26 cellular contexts compared by ENCODE assay signal in the genomic region with DNA sequence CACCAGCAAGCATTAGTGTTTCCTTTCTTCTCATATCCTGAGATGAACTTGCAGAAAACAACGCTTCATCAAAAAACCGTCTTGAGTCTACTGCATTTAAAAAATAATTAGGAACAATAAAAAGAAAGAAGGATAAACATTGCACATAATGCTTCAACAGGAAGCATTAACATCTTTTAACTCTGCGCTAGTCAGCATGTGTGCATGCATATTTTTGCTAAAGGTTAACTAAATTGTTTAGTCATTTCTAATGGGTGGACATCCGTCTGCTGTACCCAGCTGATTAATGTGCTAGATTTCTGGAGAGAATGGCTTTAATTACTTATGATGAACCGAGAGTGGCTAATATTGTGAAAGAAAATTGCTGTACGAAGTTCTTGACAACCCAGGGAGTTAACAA.
DNase-seq lines count a peak whose midpoint lies in the region; ATAC-seq and TF ChIP-seq lines count a peak whose summit lies in the region.
"Had no signal": no experiment of that assay in that cellular context is flagged by ENCODE, and none has a peak within 500 bp of the region (broad histone marks: within the 10 kb centered on the region; RNA-seq: fewer than 3 reads in every experiment).

No MANE protein-coding gene starts in this region.

- H3K4me3 Mint-ChIP-seq in type B pancreatic cell, result no peak overlapping the region
- H3K4me3 Mint-ChIP-seq: IgD-negative memory B cell, neural crest cell had no signal

- no peak overlapping the region for H3K4me3 ChIP-seq in foreskin fibroblast (ENCODE audit: low read depth in 1 of 2, low read length in 2 of 2)
- H3K4me3 ChIP-seq: cardiac muscle cell, dorsolateral prefrontal cortex, left ventricle myocardium inferior, Peyer's patch, prostate gland, skin epidermis, tibial artery had no signal

- peak; percentile 70 for ATAC-seq in SK-N-SH treated with all-trans-retinoic acid at 6 μM for 48 hours
- no peak for ATAC-seq in GM21825 (IDR thresholded peaks at IDR 0.05; ENCODE audit: unreplicated experiment)
- ATAC-seq: esophagus mucosa had no signal

- H3K9me3 Mint-ChIP-seq in type B pancreatic cell, result no peaks in the 10 kb centered on the region
- H3K9me3 Mint-ChIP-seq: IgD-negative memory B cell, neural crest cell had no signal

- H3K36me3 Mint-ChIP-seq in type B pancreatic cell, result no peaks in the 10 kb centered on the region
- H3K36me3 Mint-ChIP-seq: IgD-negative memory B cell had no signal

- H3K4me1 Mint-ChIP-seq in type B pancreatic cell (ENCODE audit: unreplicated experiment), result peaks cover 35% of the 10 kb centered on the region
- H3K4me1 Mint-ChIP-seq: IgD-negative memory B cell had no signal

- peak overlapping the region; percentile 10 for H3K27ac Mint-ChIP-seq in type B pancreatic cell
- H3K27ac Mint-ChIP-seq: IgD-negative memory B cell had no signal

- H3K27me3 Mint-ChIP-seq in type B pancreatic cell, result no peaks in the 10 kb centered on the region

- DNase-seq in GM04503 (ENCODE audit: low read depth), result peak; percentile 19
- DNase-seq in foreskin fibroblast, result peak; percentile 4 to 48
- no peak for DNase-seq in type B pancreatic cell (ENCODE audit: extremely low spot score, unreplicated experiment)
- no peak for DNase-seq in NCI-H1105 (lab: John Stamatoyannopoulos, UW)
- DNase-seq in NCI-H345 (lab: John Stamatoyannopoulos, UW), result no peak
- DNase-seq: activated CD4-positive, alpha-beta T cell treated with anti-CD3 and anti-CD28 coated beads, Interleukin-2, amount 50 U/mL, for 4 hours; activated gamma-delta T cell treated with Interleukin-2 at 50 U/mL for 16 hours; activated T-cell treated with anti-CD3 and anti-CD28 coated beads for 4 hours; COR-L47; dorsolateral prefrontal cortex; glutamatergic neuron; left ventricle myocardium inferior; MM.1S; NCI-H2171 treated with DMSO at 0.1 percent for 48 hours; Peyer's patch; stimulated activated CD4-positive, alpha-beta T cell treated with anti-CD3 and anti-CD28 coated beads, Interleukin-2, amount 100 ng/mL, for 48 hours; stimulated activated naive CD4-positive, alpha-beta T cell treated with Interleukin-2 at 50 U/mL for 16 hours; tibial artery had no signal

- TF ChIP-seq CTCF in foreskin fibroblast (IDR thresholded peaks at IDR 0.05; ENCODE audit: low read depth, low read length), result no peak
- no peak for TF ChIP-seq CTCF in type B pancreatic cell (conservative IDR thresholded peaks at IDR 0.05)

TF ChIP-seq in SK-N-SH treated with all-trans-retinoic acid at 6 μM for 48 hours, 23 proteins besides CTCF, POLR2A, EP300 and RAD21:
- TF ChIP-seq OSR1 (CRISPR knock-in tag; IDR thresholded peaks at IDR 0.05) (no peak), PPARA (CRISPR knock-in tag; IDR thresholded peaks at IDR 0.05; ENCODE audit: borderline replicate concordance) (no peak), GLIS3 (CRISPR knock-in tag; IDR thresholded peaks at IDR 0.05) (no peak)

Comparison
In these comparisons a context has a peak if more than half of its experiments do, and no peak if none do; other contexts are left out.
1. DNase-seq: peak in GM04503 (single experiment) and foreskin fibroblast (2 of 2); none in type B pancreatic cell (single experiment), NCI-H1105 (single experiment) and NCI-H345 (single experiment).